Comparison of ENCODE assay signal across 12 cellular contexts in genomic region chr10:88392222-88392621, GRCh38.
DNase-seq lines count a peak whose midpoint lies in the region; ATAC-seq and TF ChIP-seq lines count a peak whose summit lies in the region.
"Had no signal": no experiment of that assay in that cellular context is flagged by ENCODE, and none has a peak within 500 bp of the region (broad histone marks: within the 10 kb centered on the region; RNA-seq: fewer than 3 reads in every experiment).

No MANE protein-coding gene starts in this region.

- peak overlapping the region; percentile 40 for H3K4me3 Mint-ChIP-seq in CD8-positive, alpha-beta T cell
- H3K4me3 Mint-ChIP-seq in T-helper 2 cell treated with Interferon-gamma antibody and Interleukin-4, amounts not matched to agents 5 μg/mL and 100 μg/mL, for 36 hours: peak overlapping the region; percentile 65

- ATAC-seq in CD8-positive, alpha-beta T cell: peak; percentile 76
- ATAC-seq in GM19395 (IDR thresholded peaks at IDR 0.05; ENCODE audit: unreplicated experiment): peak; percentile 90
- peak; percentile 88 for ATAC-seq in HG03103 (IDR thresholded peaks at IDR 0.05; ENCODE audit: low read depth, unreplicated experiment)
- ATAC-seq in HG02970 (IDR thresholded peaks at IDR 0.05; ENCODE audit: low FRiP score, unreplicated experiment): no peak

- no peaks in the 10 kb centered on the region for H3K27me3 ChIP-seq in CD8-positive, alpha-beta T cell (ENCODE audit: insufficient read depth, low read length)
- H3K27me3 ChIP-seq in MG63: no peaks in the 10 kb centered on the region

- H3K27ac ChIP-seq in CD8-positive, alpha-beta T cell (ENCODE audit: low read depth, low read length): no peak overlapping the region

- peaks cover 4% of the 10 kb centered on the region for H3K9me3 ChIP-seq in CD8-positive, alpha-beta T cell (ENCODE audit: low read length)
- H3K9me3 ChIP-seq in MG63: peaks cover 8% of the 10 kb centered on the region; the same call in 1 of the 2 replicates

- DNase-seq in CD8-positive, alpha-beta T cell: no peak
- no peak for DNase-seq in T-helper 2 cell treated with Interferon-gamma antibody and Interleukin-4, amounts not matched to agents 5 μg/mL and 100 μg/mL, for 36 hours (ENCODE audit: low spot score)
- no peak for DNase-seq in globus pallidus (ENCODE audit: low spot score)
- no peak for DNase-seq in NCI-H2107 treated with DMSO at 0.1 percent for 48 hours (lab: John Stamatoyannopoulos, UW; ENCODE audit: unreplicated experiment)
- no peak for DNase-seq in MG63
- DNase-seq: DMS153; IMR-90; stimulated activated CD4-positive, alpha-beta T cell treated with anti-CD3 and anti-CD28 coated beads, Interleukin-4, amount 100 ng/mL, for 24 hours had no signal

- peaks cover 16% of the 10 kb centered on the region for H3K9me3 Mint-ChIP-seq in CD8-positive, alpha-beta T cell
- H3K9me3 Mint-ChIP-seq in T-helper 2 cell treated with Interferon-gamma antibody and Interleukin-4, amounts not matched to agents 5 μg/mL and 100 μg/mL, for 36 hours: peaks cover 32% of the 10 kb centered on the region

- TF ChIP-seq CTCF in CD8-positive, alpha-beta T cell (IDR thresholded peaks at IDR 0.05): no peak

- no peaks in the 10 kb centered on the region for H3K36me3 ChIP-seq in CD8-positive, alpha-beta T cell (ENCODE audit: insufficient read depth, low read length)
- H3K36me3 ChIP-seq in MG63: no peaks in the 10 kb centered on the region

- H3K4me1 Mint-ChIP-seq in CD8-positive, alpha-beta T cell (ENCODE audit: low read depth): peaks cover 18% of the 10 kb centered on the region
- H3K4me1 Mint-ChIP-seq in T-helper 2 cell treated with Interferon-gamma antibody and Interleukin-4, amounts not matched to agents 5 μg/mL and 100 μg/mL, for 36 hours (ENCODE audit: low read depth): peaks cover 21% of the 10 kb centered on the region

- peak overlapping the region; percentile 78 for H3K27ac Mint-ChIP-seq in CD8-positive, alpha-beta T cell
- H3K27ac Mint-ChIP-seq in T-helper 2 cell treated with Interferon-gamma antibody and Interleukin-4, amounts not matched to agents 5 μg/mL and 100 μg/mL, for 36 hours: peak overlapping the region; percentile 82

- H3K4me3 ChIP-seq in CD8-positive, alpha-beta T cell (ENCODE audit: low read depth, low read length): no peak overlapping the region
- H3K4me3 ChIP-seq in MG63: no peak overlapping the region
- H3K4me3 ChIP-seq: lung had no signal

- H3K4me1 ChIP-seq in CD8-positive, alpha-beta T cell (ENCODE audit: insufficient read depth, low read length): peaks cover 35% of the 10 kb centered on the region

- no peaks in the 10 kb centered on the region for H3K27me3 Mint-ChIP-seq in CD8-positive, alpha-beta T cell (ENCODE audit: low read depth)
- H3K27me3 Mint-ChIP-seq in T-helper 2 cell treated with Interferon-gamma antibody and Interleukin-4, amounts not matched to agents 5 μg/mL and 100 μg/mL, for 36 hours (ENCODE audit: low read depth): no peaks in the 10 kb centered on the region

- H3K36me3 Mint-ChIP-seq in CD8-positive, alpha-beta T cell: peaks cover 6% of the 10 kb centered on the region
- peaks cover 19% of the 10 kb centered on the region for H3K36me3 Mint-ChIP-seq in T-helper 2 cell treated with Interferon-gamma antibody and Interleukin-4, amounts not matched to agents 5 μg/mL and 100 μg/mL, for 36 hours (ENCODE audit: low read depth)

- POLR2A ChIA-PET in CD8-positive, alpha-beta T cell (lab: Charles Lee): interaction anchor here (0.7 to 2.0 kb wide), 4 partner anchors 10 to 542 kb away, joined by 3 to 8 read pairs (median 4); partner anchors contain the start of genes KLLN and PTEN

- intact Hi-C loops in CD8-positive, alpha-beta T cell (cut with DNase I, micrococcal nuclease): no loop called here

- CTCF ChIA-PET in CD8-positive, alpha-beta T cell (lab: Charles Lee): interaction anchor here (0.6 to 2.1 kb wide), 9 partner anchors 24 to 541 kb away, joined by 3 to 8 read pairs (median 3); no protein-coding TSS in a partner anchor
